ENCODE assay signal across 8 cellular contexts in the genomic region with DNA sequence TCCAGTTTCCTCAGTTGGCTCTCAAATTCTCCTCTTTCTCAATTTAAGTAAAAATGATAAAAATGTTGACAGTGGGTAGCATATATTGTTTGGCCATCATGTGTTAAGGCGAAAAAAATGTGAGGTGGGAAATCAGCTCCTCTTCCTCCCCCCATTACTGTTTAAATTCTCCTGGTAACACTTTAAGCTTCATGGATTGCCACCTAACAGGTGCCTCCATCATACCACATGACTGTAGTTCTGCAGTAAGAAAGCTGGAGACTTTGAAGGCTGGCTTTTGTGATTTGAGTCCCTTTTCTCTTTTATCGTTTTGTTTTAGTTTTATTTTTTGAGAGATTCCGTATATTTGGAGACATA. TPM values are rescaled to one million over a fixed set of nuclear protein-coding genes. Genes with fewer than 3 reads are reported as not detected.
A peak's percentile ranks its signal among the peaks of the same experiment; 100 is the strongest.
DNase-seq lines count a peak whose midpoint lies in the region; ATAC-seq and TF ChIP-seq lines count a peak whose summit lies in the region.

No MANE protein-coding gene starts in this region.

- H3K9me3 ChIP-seq in Panc1 (ENCODE audit: control insufficient read depth, insufficient read depth, low read depth, low read length): no peaks in the 10 kb centered on the region
- H3K9me3 ChIP-seq in parathyroid adenoma (ENCODE audit: control insufficient read depth, low read length): no peaks in the 10 kb centered on the region

- intact Hi-C loops in Panc1 (cut with micrococcal nuclease; ENCODE audit: unreplicated experiment): no loop called here

- H3K9ac ChIP-seq in parathyroid adenoma: no peak overlapping the region

- H3K27ac ChIP-seq in Panc1 (ENCODE audit: low read length) (peak overlapping the region; percentile 99), parathyroid adenoma (peak overlapping the region; percentile 55)

- TF ChIP-seq CTCF in Panc1 (IDR thresholded peaks at IDR 0.05) (no peak), parathyroid adenoma (IDR thresholded peaks at IDR 0.05) (no peak), omental fat pad (IDR thresholded peaks at IDR 0.05) (no peak)

- CTCF ChIA-PET in Panc1 (lab: Charles Lee): no interaction called here

- peaks cover 31% of the 10 kb centered on the region for H3K79me2 ChIP-seq in parathyroid adenoma

- TF ChIP-seq POLR2A in erythroblast (IDR thresholded peaks at IDR 0.05; ENCODE audit: low read length): no peak

- H3K36me3 ChIP-seq in Panc1 (ENCODE audit: control insufficient read depth, insufficient read depth, low read length) (peaks cover 5% of the 10 kb centered on the region; the same call in 1 of the 2 replicates), parathyroid adenoma (ENCODE audit: control insufficient read depth, insufficient read depth, low read length) (no peaks in the 10 kb centered on the region)

- DNase-seq in G401 (ENCODE audit: low spot score): peak; percentile 46
- no peak for DNase-seq in Panc1 (ENCODE audit: low read depth, low spot score)
- peak; percentile 26 to 62 for DNase-seq in erythroblast (lab: John Stamatoyannopoulos, UW)
- no peak for DNase-seq in foreskin melanocyte
- DNase-seq in NCI-H2196 treated with DMSO at 0.1 percent for 48 hours (lab: John Stamatoyannopoulos, UW; ENCODE audit: unreplicated experiment): no peak
- no peak for DNase-seq in omental fat pad (ENCODE audit: low spot score)

- H3K4me2 ChIP-seq in parathyroid adenoma (ENCODE audit: low read length): peak overlapping the region; percentile 65

- BruUV-seq in Panc1 (replicated peaks; lab: Mats Ljungman, UMichigan): TSS peak; percentile 65

- ATAC-seq in Panc1 (no peak), GM19351 (IDR thresholded peaks at IDR 0.05; ENCODE audit: unreplicated experiment) (no peak), omental fat pad (ENCODE audit: low FRiP score) (no peak)

- peaks cover 29% of the 10 kb centered on the region for H3K4me1 ChIP-seq in Panc1 (ENCODE audit: control insufficient read depth, insufficient read depth, low read length)
- peaks cover 11% of the 10 kb centered on the region for H3K4me1 ChIP-seq in parathyroid adenoma

- POLR2A ChIA-PET in Panc1 (lab: Charles Lee): no interaction called here

- H3K4me3 ChIP-seq in Panc1 (ENCODE audit: low read depth in 2 of 2, low read length in 2 of 2) (peak overlapping the region; percentile 76 to 84), parathyroid adenoma (ENCODE audit: low read depth, low read length) (peak overlapping the region; percentile 62)

- no peaks in the 10 kb centered on the region for H3K27me3 ChIP-seq in Panc1 (ENCODE audit: control insufficient read depth, insufficient read depth, low read length)
- no peaks in the 10 kb centered on the region for H3K27me3 ChIP-seq in parathyroid adenoma (ENCODE audit: control insufficient read depth, insufficient read depth, low read length)

- in situ Hi-C loops in G401 (cut with HindIII; ENCODE audit: low sequenced_read_pairs) (no loop called here), Panc1 (cut with HindIII; ENCODE audit: low pct_unique_long_range_greater_than_20kb, low sequenced_read_pairs) (no loop called here)

- H2AFZ ChIP-seq in parathyroid adenoma: no peak overlapping the region

RNA-seq across cellular contexts. Expression of a gene that starts 1.2 kb away (rescaled TPM):
- total RNA-seq in G401 (2014; rRNA removed; shearing (Covaris generic)): 34.7 and 36.2 TPM in 2 replicates
- total RNA-seq in Panc1 (2021; ENCODE audit: unreplicated experiment) (95.9 TPM), omental fat pad (10 to 100 TPM; 28.8 to 43.8 (median 38.0) TPM)
- polyA plus RNA-seq in Panc1 (2012; ENCODE audit: insufficient read length): 86.1 TPM

Comparison
In these comparisons a context has a peak if more than half of its experiments do, and no peak if none do; other contexts are left out.
1. DNase-seq: peak in G401 (single experiment) and erythroblast (2 of 2); none in Panc1 (single experiment), foreskin melanocyte (single experiment), NCI-H2196 treated with DMSO at 0.1 percent for 48 hours (single experiment) and omental fat pad (single experiment).